ENCODE assay signal across 14 cellular contexts in the genomic region with DNA sequence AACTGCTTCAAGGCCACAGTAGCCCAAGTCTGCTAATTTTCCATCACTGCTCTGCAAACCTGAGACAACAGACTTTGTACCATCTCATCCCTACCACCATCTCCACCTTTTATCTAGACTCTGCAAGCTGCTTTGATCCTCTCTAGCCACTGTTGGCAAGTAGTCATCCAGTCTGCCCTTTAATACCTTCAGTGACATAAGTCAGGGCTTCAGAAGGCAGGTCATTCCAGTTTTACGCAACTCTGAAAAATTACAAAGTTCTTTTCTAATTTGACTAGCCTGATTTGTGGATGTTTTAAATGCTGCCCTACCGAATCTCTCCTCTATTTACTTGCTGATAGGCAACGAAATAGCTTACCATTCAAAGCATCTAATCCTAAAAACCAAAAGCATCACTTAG. TPM values are rescaled to one million over a fixed set of nuclear protein-coding genes. Genes with fewer than 3 reads are reported as not detected.
DNase-seq lines count a peak whose midpoint lies in the region; ATAC-seq, FAIRE-seq and TF ChIP-seq lines count a peak whose summit lies in the region.
"Had no signal": no experiment of that assay in that cellular context is flagged by ENCODE, and none has a peak within 500 bp of the region (broad histone marks: within the 10 kb centered on the region; RNA-seq: fewer than 3 reads in every experiment).

No MANE protein-coding gene starts in this region.

- peaks cover 17% of the 10 kb centered on the region for H3K4me1 Mint-ChIP-seq in Caco-2 (ENCODE audit: low read depth, unreplicated experiment)

- TF ChIP-seq CTCF in Caco-2 (IDR thresholded peaks at IDR 0.05; ENCODE audit: insufficient read depth in 1 of 2, low read depth in 1 of 2, low read length in 1 of 2, severe bottlenecking in 1 of 2, unreplicated experiment in 1 of 2) (no peak), WI38 (IDR thresholded peaks at IDR 0.05; ENCODE audit: low read depth, low read length) (no peak), hepatocyte (IDR thresholded peaks at IDR 0.05; ENCODE audit: poor library complexity) (no peak)

- H3K27ac ChIP-seq in hepatocyte (no peak overlapping the region), small intestine (ENCODE audit: low read depth in 1 of 2, low read length in 1 of 2) (no peak overlapping the region)

- H3K27me3 Mint-ChIP-seq in Caco-2 (ENCODE audit: insufficient read depth, unreplicated experiment): no peaks in the 10 kb centered on the region

- H3K4me3 Mint-ChIP-seq in Caco-2 (ENCODE audit: unreplicated experiment): peak overlapping the region; percentile 38

- POLR2A ChIA-PET in Caco-2 (lab: Charles Lee): interaction anchor here (1.3 kb wide), 1 partner anchor 14 kb away, joined by 8 read pairs; no protein-coding TSS in a partner anchor

- no peaks in the 10 kb centered on the region for H3K9me3 ChIP-seq in Caco-2
- H3K9me3 ChIP-seq in hepatocyte (ENCODE audit: low read depth): no peaks in the 10 kb centered on the region
- H3K9me3 ChIP-seq in small intestine (ENCODE audit: control insufficient read depth, low read depth): no peaks in the 10 kb centered on the region

- H3K36me3 Mint-ChIP-seq in Caco-2 (ENCODE audit: insufficient read depth, unreplicated experiment): peaks cover 7% of the 10 kb centered on the region

- ATAC-seq in GM19455 (IDR thresholded peaks at IDR 0.05; ENCODE audit: unreplicated experiment): no peak

- no TSS peak for BruUV-seq in Caco-2 (replicated peaks; lab: Mats Ljungman, UMichigan)

- H3K79me2 ChIP-seq in hepatocyte: peaks cover 73% of the 10 kb centered on the region

- FAIRE-seq in small intestine (lab: Jason Lieb, UNC): no peak
- FAIRE-seq: islet of Langerhans had no signal

- no peak overlapping the region for H3K27ac Mint-ChIP-seq in Caco-2 (ENCODE audit: unreplicated experiment)

- CTCF ChIA-PET in Caco-2 (lab: Charles Lee): interaction anchor here (0.7 kb wide), 1 partner anchor 13 kb away, joined by 4 read pairs; no protein-coding TSS in a partner anchor

- H4K20me1 ChIP-seq in hepatocyte (ENCODE audit: insufficient read depth, poor library complexity, severe bottlenecking): peaks cover 50% of the 10 kb centered on the region

- DNase-seq in Caco-2: peak; percentile 42 to 43
- DNase-seq in hepatocyte (ENCODE audit: low spot score): no peak
- peak; percentile 28 for DNase-seq in renal cortical epithelial cell (ENCODE audit: low read depth)
- DNase-seq in activated CD8-positive, alpha-beta memory T cell treated with anti-CD3 and anti-CD28 coated beads, Interleukin-2, amount 50 U/mL, for 4 hours: no peak
- no peak for DNase-seq in SHP77 (lab: John Stamatoyannopoulos, UW)
- DNase-seq in small intestine: no peak
- DNase-seq: erythroblast, GOT3, NCI-H2171 treated with DMSO at 0.1 percent for 48 hours, nucleus accumbens, RPMI8226 had no signal

- H3K4me2 ChIP-seq in hepatocyte: peak overlapping the region; percentile 71

- H3K9me3 Mint-ChIP-seq in Caco-2 (ENCODE audit: unreplicated experiment): no peaks in the 10 kb centered on the region

- intact Hi-C loops in Caco-2 (cut with micrococcal nuclease; ENCODE audit: unreplicated experiment): no loop called here

- H3K9me2 ChIP-seq in hepatocyte (replicated peaks; ENCODE audit: insufficient read depth): no peaks in the 10 kb centered on the region

- WGBS in hepatocyte (ENCODE audit: low lambda C conversion rate, missing lambda C conversion rate): 40% methylated on average over 3 of the region's 3 CpGs
- WGBS in small intestine, 3 donors: 50 to 63% (median 52%) methylated on average over 3 of the region's 3 CpGs

- peaks cover 28% of the 10 kb centered on the region for H3K4me1 ChIP-seq in Caco-2
- peaks cover 21% of the 10 kb centered on the region for H3K4me1 ChIP-seq in hepatocyte (ENCODE audit: insufficient read depth)
- peaks cover 0 to 2% of the 10 kb centered on the region in 2 donors for H3K4me1 ChIP-seq in small intestine (ENCODE audit: control insufficient read depth in 2 of 2, insufficient read depth in 1 of 2, low read depth in 1 of 2, low read length in 1 of 2)

- H3K4me3 ChIP-seq in Caco-2 (ENCODE audit: low read depth, low read length) (no peak overlapping the region), WI38 (ENCODE audit: low read depth, low read length) (peak overlapping the region; percentile 98), hepatocyte (peak overlapping the region; percentile 56), small intestine (ENCODE audit: low read depth in 1 of 2, low read length in 2 of 2) (no peak overlapping the region)

- H3K36me3 ChIP-seq in Caco-2 (ENCODE audit: control insufficient read depth, insufficient read depth, low read length): no peaks in the 10 kb centered on the region; the same call in 1 of the 2 replicates
- H3K36me3 ChIP-seq in hepatocyte (replicated peaks; ENCODE audit: insufficient read depth, low read depth): no peaks in the 10 kb centered on the region
- no peaks in the 10 kb centered on the region for H3K36me3 ChIP-seq in small intestine (ENCODE audit: control insufficient read depth in 2 of 2, insufficient read depth in 2 of 2, low read length in 2 of 2)

- no peaks in the 10 kb centered on the region for H3K27me3 ChIP-seq in Caco-2 (replicated peaks; ENCODE audit: control insufficient read depth, insufficient read depth, low read length)
- H3K27me3 ChIP-seq in hepatocyte: no peaks in the 10 kb centered on the region
- H3K27me3 ChIP-seq in small intestine (ENCODE audit: control insufficient read depth in 2 of 2, insufficient read depth in 2 of 2, low read length in 2 of 2): peaks cover 2 to 13% of the 10 kb centered on the region in 2 donors

- H2AFZ ChIP-seq in hepatocyte: no peak overlapping the region

RNA-seq across cellular contexts. Expression of gene FERMT2, which starts 2.8 kb away (rescaled TPM):
- total RNA-seq in Caco-2 (2022) (33.5 and 40.8 TPM in 2 replicates), hepatocyte (82.1 and 95.4 TPM in 2 replicates), renal cortical epithelial cell (87.2 and 126 TPM in 2 replicates)
- polyA plus RNA-seq in hepatocyte (38.6 and 45.9 TPM in 2 replicates), small intestine (10 to 100 TPM in 1 of 3 donors, 1 to 10 TPM in 1, under 1 TPM in 1; 0.89 to 18.5 (median 4.6) TPM)

Comparison
In these comparisons a context has a peak if more than half of its experiments do, and no peak if none do; other contexts are left out.
1. DNase-seq: peak in Caco-2 (2 of 2) and renal cortical epithelial cell (single experiment); none in hepatocyte (single experiment), activated CD8-positive, alpha-beta memory T cell treated with anti-CD3 and anti-CD28 coated beads, Interleukin-2, amount 50 U/mL, for 4 hours (single experiment), SHP77 (0 of 2) and small intestine (single experiment).
2. H3K4me3 ChIP-seq: peak in WI38 (single experiment) and hepatocyte (single experiment); none in Caco-2 (single experiment) and small intestine (0 of 2).